ENCODE assay signal across 1 cellular context in the genomic region with DNA sequence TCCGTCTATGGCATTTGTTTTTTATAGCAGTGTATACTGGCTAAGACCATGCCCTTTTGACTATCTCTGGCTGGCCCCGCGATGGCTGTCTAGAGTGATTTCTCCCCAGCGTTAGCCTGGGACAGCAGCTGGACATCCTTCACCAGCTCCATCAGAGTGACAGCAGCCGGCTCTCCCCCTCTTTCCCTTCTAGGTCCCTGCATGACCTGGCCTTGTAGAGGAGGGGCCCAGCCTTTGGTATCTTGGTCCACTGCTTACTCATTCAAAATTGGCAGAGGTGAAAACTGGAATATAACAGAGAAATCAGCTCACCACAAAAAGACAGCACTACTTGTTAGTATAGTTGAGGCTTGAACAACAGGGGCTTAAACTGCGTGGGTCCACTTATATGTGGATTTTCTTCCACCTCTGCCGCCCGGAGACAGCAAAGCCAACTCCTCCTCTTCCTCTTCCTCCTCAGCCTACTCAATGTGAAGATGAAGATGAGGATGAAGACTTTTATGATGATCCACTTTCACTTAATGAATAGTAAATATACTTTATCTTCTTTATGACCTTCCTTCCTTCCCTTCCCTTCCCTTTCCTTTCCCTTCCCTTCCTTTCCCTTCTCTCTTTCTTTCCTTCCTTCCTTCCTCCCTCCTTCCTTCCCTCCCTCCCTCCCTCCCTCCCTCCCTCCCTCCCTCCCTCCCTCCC.
TF ChIP-seq lines count a peak whose summit lies in the region.

No MANE protein-coding gene starts in this region.

TF ChIP-seq in SK-N-SH treated with all-trans-retinoic acid at 6 μM for 48 hours, 23 proteins besides CTCF, POLR2A, EP300 and RAD21 (continued from another document):
- TF ChIP-seq CSRNP3 (CRISPR knock-in tag; IDR thresholded peaks at IDR 0.05) (no peak), TSHZ2 (CRISPR knock-in tag; IDR thresholded peaks at IDR 0.05) (no peak), ZC3H10 (CRISPR knock-in tag; IDR thresholded peaks at IDR 0.05) (no peak), ZFP3 (CRISPR knock-in tag; IDR thresholded peaks at IDR 0.05) (no peak), PPARA (CRISPR knock-in tag; IDR thresholded peaks at IDR 0.05; ENCODE audit: borderline replicate concordance) (no peak), GLIS3 (CRISPR knock-in tag; IDR thresholded peaks at IDR 0.05) (no peak), ZNF565 (CRISPR knock-in tag; conservative IDR thresholded peaks at IDR 0.05; ENCODE audit: low read depth) (no peak), ISL1 (CRISPR knock-in tag; IDR thresholded peaks at IDR 0.05) (no peak), TOX (CRISPR knock-in tag; IDR thresholded peaks at IDR 0.05; ENCODE audit: borderline replicate concordance) (no peak), BACH2 (CRISPR knock-in tag; IDR thresholded peaks at IDR 0.05; ENCODE audit: borderline replicate concordance) (no peak), ZNF70 (CRISPR knock-in tag; IDR thresholded peaks at IDR 0.05) (no peak), SNAI2 (CRISPR knock-in tag; IDR thresholded peaks at IDR 0.05) (no peak)
- TF ChIP-seq, protein P1, sequence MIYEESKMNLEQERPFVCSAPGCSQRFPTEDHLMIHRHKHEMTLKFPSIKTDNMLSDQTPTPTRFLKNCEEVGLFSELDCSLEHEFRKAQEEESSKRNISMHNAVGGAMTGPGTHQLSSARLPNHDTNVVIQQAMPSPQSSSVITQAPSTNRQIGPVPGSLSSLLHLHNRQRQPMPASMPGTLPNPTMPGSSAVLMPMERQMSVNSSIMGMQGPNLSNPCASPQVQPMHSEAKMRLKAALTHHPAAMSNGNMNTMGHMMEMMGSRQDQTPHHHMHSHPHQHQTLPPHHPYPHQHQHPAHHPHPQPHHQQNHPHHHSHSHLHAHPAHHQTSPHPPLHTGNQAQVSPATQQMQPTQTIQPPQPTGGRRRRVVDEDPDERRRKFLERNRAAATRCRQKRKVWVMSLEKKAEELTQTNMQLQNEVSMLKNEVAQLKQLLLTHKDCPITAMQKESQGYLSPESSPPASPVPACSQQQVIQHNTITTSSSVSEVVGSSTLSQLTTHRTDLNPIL (CRISPR knock-in tag; IDR thresholded peaks at IDR 0.05; ENCODE audit: low read depth) = no peak
